13 cellular contexts compared by ENCODE assay signal in the genomic region with DNA sequence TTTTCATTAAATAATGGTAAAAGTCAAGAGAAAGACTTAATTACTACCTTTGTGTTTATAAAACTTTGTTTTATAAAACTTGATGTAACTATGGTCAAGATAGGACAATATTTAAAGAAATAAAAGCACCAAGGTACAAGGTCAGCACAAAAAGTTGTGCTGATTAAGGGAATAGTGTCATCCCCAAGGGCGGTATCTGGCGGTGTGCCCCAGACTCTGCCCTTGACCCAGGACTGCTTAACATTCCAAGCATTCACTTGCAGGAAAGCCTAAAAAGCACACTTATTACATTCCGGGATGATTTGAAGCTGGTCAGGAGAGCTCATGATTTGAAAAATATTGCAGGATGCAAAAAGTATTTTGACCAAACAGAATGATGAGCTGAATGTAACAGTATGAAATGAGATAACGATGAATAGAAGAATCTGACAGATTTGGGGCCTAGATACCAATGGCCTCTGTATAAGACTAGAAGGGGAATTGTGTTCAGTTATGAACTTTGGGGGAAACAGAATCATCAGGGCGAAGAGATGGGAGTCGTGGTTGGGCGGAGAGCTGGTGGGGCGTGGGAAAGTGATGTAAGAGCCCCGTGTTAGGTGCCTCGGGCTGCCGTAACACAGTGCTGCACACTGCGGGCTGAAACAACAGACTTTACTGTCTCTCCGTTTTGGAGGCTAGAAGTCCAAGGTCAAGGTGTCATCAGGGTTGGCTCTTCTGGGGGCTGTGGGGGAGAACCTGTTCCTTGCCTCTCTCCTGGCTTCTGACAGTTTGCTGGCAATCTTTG.
DNase-seq lines count a peak whose midpoint lies in the region; ATAC-seq and TF ChIP-seq lines count a peak whose summit lies in the region.
"Had no signal": no experiment of that assay in that cellular context is flagged by ENCODE, and none has a peak within 500 bp of the region (broad histone marks: within the 10 kb centered on the region; RNA-seq: fewer than 3 reads in every experiment).

No MANE protein-coding gene starts in this region.

- H2AFZ ChIP-seq in trophoblast cell (ENCODE audit: insufficient read depth, low read length, poor library complexity), result no peak overlapping the region

- H3K27me3 ChIP-seq in trophoblast cell (ENCODE audit: insufficient read depth, low read length), result no peaks in the 10 kb centered on the region
- H3K27me3 ChIP-seq: heart left ventricle had no signal

- no peak overlapping the region for H2BK120ac ChIP-seq in trophoblast cell (ENCODE audit: insufficient read depth, low read length, poor library complexity)

- H3K27me3 Mint-ChIP-seq in immature natural killer cell (ENCODE audit: low read depth in 3 of 3), result peaks cover 1 to 9% (median 2%) of the 10 kb centered on the region in 3 donors

- H3K79me1 ChIP-seq in trophoblast cell (ENCODE audit: low read length), result no peaks in the 10 kb centered on the region

- no peak overlapping the region for H3K4me2 ChIP-seq in trophoblast cell (ENCODE audit: low read length)

- H4K8ac ChIP-seq in trophoblast cell (ENCODE audit: low read depth, low read length), result no peak overlapping the region

- no peaks in the 10 kb centered on the region for H3K9me3 Mint-ChIP-seq in immature natural killer cell
- H3K9me3 Mint-ChIP-seq: endodermal cell had no signal

- H3K9me3 ChIP-seq in trophoblast cell (ENCODE audit: insufficient read depth, low read depth, low read length), result no peaks in the 10 kb centered on the region
- H3K9me3 ChIP-seq: heart left ventricle had no signal

- DNase-seq in GM03348 (ENCODE audit: low spot score) (peak; percentile 80), hepatic stellate cell (ENCODE audit: low spot score) (peak; percentile 45), trophoblast cell (peak in 1 of 2 donors; percentile 18), cerebellar cortex (ENCODE audit: low spot score) (no peak), UCSD-AML1 (lab: John Stamatoyannopoulos, UW; ENCODE audit: unreplicated experiment) (no peak), ecto neural progenitor cell (ENCODE audit: low spot score) (no peak), immature natural killer cell (no peak)
- DNase-seq: activated CD4-positive, CD25-positive, alpha-beta regulatory T cell treated with anti-CD3 and anti-CD28 coated beads, Interleukin-2, amount 50 U/mL, for 72 hours; activated T-cell treated with anti-CD3 and anti-CD28 coated beads, Interleukin-2, amount 50 U/mL, for 48 hours; endodermal cell; heart left ventricle had no signal

- H2BK5ac ChIP-seq in trophoblast cell (ENCODE audit: low read depth, low read length, poor library complexity), result no peak overlapping the region

- no peak overlapping the region for H3K18ac ChIP-seq in trophoblast cell (ENCODE audit: low read length)

- H3K4me3 Mint-ChIP-seq in immature natural killer cell, result no peak overlapping the region
- H3K4me3 Mint-ChIP-seq: CD14-positive monocyte, endodermal cell had no signal

- no peaks in the 10 kb centered on the region for H3K36me3 Mint-ChIP-seq in immature natural killer cell
- H3K36me3 Mint-ChIP-seq: CD14-positive monocyte had no signal

- no peaks in the 10 kb centered on the region for H3K79me2 ChIP-seq in trophoblast cell (ENCODE audit: control insufficient read depth, insufficient read depth, low read length, poor library complexity)

- H3K4me3 ChIP-seq in trophoblast cell (ENCODE audit: low read depth, low read length), result no peak overlapping the region
- H3K4me3 ChIP-seq: heart left ventricle had no signal

- no peak overlapping the region for H3K23ac ChIP-seq in trophoblast cell (ENCODE audit: low read length)

- no peaks in the 10 kb centered on the region for H3K36me3 ChIP-seq in trophoblast cell (ENCODE audit: control insufficient read depth in 1 of 2, insufficient read depth in 2 of 2, low read length in 2 of 2)
- H3K36me3 ChIP-seq: heart left ventricle had no signal

- peaks cover 6 to 10% of the 10 kb centered on the region in 2 experiments for H3K4me1 ChIP-seq in trophoblast cell (ENCODE audit: control insufficient read depth in 1 of 2, insufficient read depth in 2 of 2, low read length in 2 of 2)

- H2BK12ac ChIP-seq in trophoblast cell (ENCODE audit: low read length), result peak overlapping the region; percentile 39

- no CpG with 5 or more reads among the region's 13 CpGs for WGBS in trophoblast cell (ENCODE audit: extremely low coverage, insufficient coverage, insufficient read length)

- H3K9ac ChIP-seq in trophoblast cell (ENCODE audit: low read length), result no peak overlapping the region

- no peak overlapping the region for H3K4ac ChIP-seq in trophoblast cell (ENCODE audit: low read depth, low read length)

- no peak overlapping the region for H4K12ac ChIP-seq in trophoblast cell (ENCODE audit: low read depth, low read length)

- H3K14ac ChIP-seq in trophoblast cell (ENCODE audit: low read length), result no peak overlapping the region

- no peak overlapping the region for H3K27ac Mint-ChIP-seq in immature natural killer cell
- H3K27ac Mint-ChIP-seq: CD14-positive monocyte, endodermal cell had no signal

- H2AK5ac ChIP-seq in trophoblast cell (ENCODE audit: low read length), result no peak overlapping the region

- peak; percentile 87 for ATAC-seq in SK-N-SH treated with all-trans-retinoic acid at 6 μM for 48 hours

- H4K91ac ChIP-seq in trophoblast cell (ENCODE audit: low read depth, low read length), result no peak overlapping the region

- H3K27ac ChIP-seq in trophoblast cell (ENCODE audit: low read depth, low read length), result no peak overlapping the region
- H3K27ac ChIP-seq: heart left ventricle had no signal

- peaks cover 13 to 18% of the 10 kb centered on the region in 2 donors for H3K4me1 Mint-ChIP-seq in immature natural killer cell
- H3K4me1 Mint-ChIP-seq: CD14-positive monocyte, endodermal cell had no signal

TF ChIP-seq in SK-N-SH treated with all-trans-retinoic acid at 6 μM for 48 hours, 23 proteins besides CTCF, POLR2A, EP300 and RAD21 (continues in another document):
- TF ChIP-seq OSR1 (CRISPR knock-in tag; IDR thresholded peaks at IDR 0.05) (no peak), BACH2 (CRISPR knock-in tag; IDR thresholded peaks at IDR 0.05; ENCODE audit: borderline replicate concordance) (no peak), CSDC2 (CRISPR knock-in tag; IDR thresholded peaks at IDR 0.05) (0 out of 2 replicates have a peak, but pooled peaks have one; percentile 12), ARNTL (CRISPR knock-in tag; IDR thresholded peaks at IDR 0.05; ENCODE audit: borderline replicate concordance, low read depth) (no peak), TCF4 (CRISPR knock-in tag; IDR thresholded peaks at IDR 0.05; ENCODE audit: borderline replicate concordance) (no peak), PPARA (CRISPR knock-in tag; IDR thresholded peaks at IDR 0.05; ENCODE audit: borderline replicate concordance) (no peak), ZFP3 (CRISPR knock-in tag; IDR thresholded peaks at IDR 0.05) (no peak), ZFP30 (CRISPR knock-in tag; IDR thresholded peaks at IDR 0.05) (no peak), ZC3H10 (CRISPR knock-in tag; IDR thresholded peaks at IDR 0.05) (no peak)
- TF ChIP-seq, protein P1, sequence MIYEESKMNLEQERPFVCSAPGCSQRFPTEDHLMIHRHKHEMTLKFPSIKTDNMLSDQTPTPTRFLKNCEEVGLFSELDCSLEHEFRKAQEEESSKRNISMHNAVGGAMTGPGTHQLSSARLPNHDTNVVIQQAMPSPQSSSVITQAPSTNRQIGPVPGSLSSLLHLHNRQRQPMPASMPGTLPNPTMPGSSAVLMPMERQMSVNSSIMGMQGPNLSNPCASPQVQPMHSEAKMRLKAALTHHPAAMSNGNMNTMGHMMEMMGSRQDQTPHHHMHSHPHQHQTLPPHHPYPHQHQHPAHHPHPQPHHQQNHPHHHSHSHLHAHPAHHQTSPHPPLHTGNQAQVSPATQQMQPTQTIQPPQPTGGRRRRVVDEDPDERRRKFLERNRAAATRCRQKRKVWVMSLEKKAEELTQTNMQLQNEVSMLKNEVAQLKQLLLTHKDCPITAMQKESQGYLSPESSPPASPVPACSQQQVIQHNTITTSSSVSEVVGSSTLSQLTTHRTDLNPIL (CRISPR knock-in tag; IDR thresholded peaks at IDR 0.05; ENCODE audit: low read depth), result 0 out of 2 replicates have a peak, but pooled peaks have one; percentile 18
- TF ChIP-seq, protein P2, sequence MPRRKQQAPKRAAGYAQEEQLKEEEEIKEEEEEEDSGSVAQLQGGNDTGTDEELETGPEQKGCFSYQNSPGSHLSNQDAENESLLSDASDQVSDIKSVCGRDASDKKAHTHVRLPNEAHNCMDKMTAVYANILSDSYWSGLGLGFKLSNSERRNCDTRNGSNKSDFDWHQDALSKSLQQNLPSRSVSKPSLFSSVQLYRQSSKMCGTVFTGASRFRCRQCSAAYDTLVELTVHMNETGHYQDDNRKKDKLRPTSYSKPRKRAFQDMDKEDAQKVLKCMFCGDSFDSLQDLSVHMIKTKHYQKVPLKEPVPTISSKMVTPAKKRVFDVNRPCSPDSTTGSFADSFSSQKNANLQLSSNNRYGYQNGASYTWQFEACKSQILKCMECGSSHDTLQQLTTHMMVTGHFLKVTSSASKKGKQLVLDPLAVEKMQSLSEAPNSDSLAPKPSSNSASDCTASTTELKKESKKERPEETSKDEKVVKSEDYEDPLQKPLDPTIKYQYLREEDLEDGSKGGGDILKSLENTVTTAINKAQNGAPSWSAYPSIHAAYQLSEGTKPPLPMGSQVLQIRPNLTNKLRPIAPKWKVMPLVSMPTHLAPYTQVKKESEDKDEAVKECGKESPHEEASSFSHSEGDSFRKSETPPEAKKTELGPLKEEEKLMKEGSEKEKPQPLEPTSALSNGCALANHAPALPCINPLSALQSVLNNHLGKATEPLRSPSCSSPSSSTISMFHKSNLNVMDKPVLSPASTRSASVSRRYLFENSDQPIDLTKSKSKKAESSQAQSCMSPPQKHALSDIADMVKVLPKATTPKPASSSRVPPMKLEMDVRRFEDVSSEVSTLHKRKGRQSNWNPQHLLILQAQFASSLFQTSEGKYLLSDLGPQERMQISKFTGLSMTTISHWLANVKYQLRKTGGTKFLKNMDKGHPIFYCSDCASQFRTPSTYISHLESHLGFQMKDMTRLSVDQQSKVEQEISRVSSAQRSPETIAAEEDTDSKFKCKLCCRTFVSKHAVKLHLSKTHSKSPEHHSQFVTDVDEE (CRISPR knock-in tag; IDR thresholded peaks at IDR 0.05), result no peak

Comparison
In these comparisons a context has a peak if more than half of its experiments do, and no peak if none do; other contexts are left out.
1. DNase-seq: peak in GM03348 (single experiment) and hepatic stellate cell (single experiment); none in cerebellar cortex (single experiment), UCSD-AML1 (single experiment), ecto neural progenitor cell (single experiment) and immature natural killer cell (0 of 3).